9 cellular contexts compared by ENCODE assay signal in genomic region chr12:107607464-107608392, GRCh38.
DNase-seq lines count a peak whose midpoint lies in the region; ATAC-seq, FAIRE-seq and TF ChIP-seq lines count a peak whose summit lies in the region.
"Had no signal": no experiment of that assay in that cellular context is flagged by ENCODE, and none has a peak within 500 bp of the region (broad histone marks: within the 10 kb centered on the region; RNA-seq: fewer than 3 reads in every experiment).

No MANE protein-coding gene starts in this region.

- ATAC-seq in HG03342 (IDR thresholded peaks at IDR 0.05; ENCODE audit: unreplicated experiment) (peak; percentile 66), HepG2 (peak; percentile 93), HG03095 (IDR thresholded peaks at IDR 0.05; ENCODE audit: unreplicated experiment) (no peak)

- H3K4me1 ChIP-seq in HepG2 (ENCODE audit: insufficient read depth, low read length), result peaks cover 16% of the 10 kb centered on the region

- no peak overlapping the region for H3K9ac ChIP-seq in HepG2 (ENCODE audit: insufficient read depth, low read depth, low read length)

- no peaks in the 10 kb centered on the region for H3K79me2 ChIP-seq in HepG2 (ENCODE audit: insufficient read depth, low read length)

- H4K20me1 ChIP-seq in HepG2 (ENCODE audit: insufficient read depth, low read length), result no peaks in the 10 kb centered on the region; the same call in 1 of the 2 replicates

- H3K4me3 ChIP-seq in coronary artery (no peak overlapping the region), HepG2 (replicated peaks in 1 of 3; ENCODE audit: insufficient read depth in 1 of 3, low read depth in 2 of 3, low read length in 3 of 3) (no peak overlapping the region)

- TF ChIP-seq CTCF in coronary artery (IDR thresholded peaks at IDR 0.05) (peak; percentile 73), HepG2 (CRISPR knock-in tag; IDR thresholded peaks at IDR 0.05) (peak; percentile 95)

- peak; percentile 94 for TF ChIP-seq RAD21 in HepG2 (CRISPR knock-in tag; IDR thresholded peaks at IDR 0.05)

- in situ Hi-C loops in HepG2 (cut with HindIII; ENCODE audit: extremely low pct_ligation_motif_present, low pct_unique_long_range_greater_than_20kb), result loop anchor here (5.0 to 10.0 kb wide), 3 partner anchors 160 to 475 kb away; no protein-coding TSS in a partner anchor

- no peak overlapping the region for H3K4me2 ChIP-seq in HepG2 (ENCODE audit: low read depth, low read length)

- DNase-seq in DMS 273 (lab: John Stamatoyannopoulos, UW; ENCODE audit: unreplicated experiment) (peak; percentile 87), NCI-H524 (lab: John Stamatoyannopoulos, UW) (peak; percentile 64 to 88), coronary artery (ENCODE audit: low spot score) (no peak), HepG2 (ENCODE audit: low spot score) (peak; percentile 64)
- DNase-seq in activated CD4-positive, alpha-beta T cell treated with anti-CD3 and anti-CD28 coated beads, Interleukin-2, amount 50 U/mL, for 1 hour, result peak; percentile 82
- peak; percentile 68 to 79 for DNase-seq in stimulated activated CD4-positive, alpha-beta T cell treated with anti-CD3 and anti-CD28 coated beads, Interleukin-4, amount 100 ng/mL, for 4 hours

- intact Hi-C loops in HepG2 (cut with micrococcal nuclease; ENCODE audit: unreplicated experiment), result loop anchor here (1.0 to 5.0 kb wide), 3 partner anchors 202 to 475 kb away; a partner anchor contains a TSS

- TF ChIP-seq POLR2A in HepG2 (IDR thresholded peaks at IDR 0.05; ENCODE audit: insufficient read depth in 1 of 2, low read depth in 2 of 2, low read length in 2 of 2), result no peak

- TF ChIP-seq EP300 in HepG2 (IDR thresholded peaks at IDR 0.05; ENCODE audit: low read depth in 2 of 2, low read length in 2 of 2), result no peak
- no peak for TF ChIP-seq EP300 in HepG2 (CRISPR knock-in tag; IDR thresholded peaks at IDR 0.05; ENCODE audit: borderline replicate concordance)

- no TSS peak for BruUV-seq in HepG2 (replicated peaks; lab: Mats Ljungman, UMichigan)

- no peak overlapping the region for H3K27ac ChIP-seq in coronary artery
- H3K27ac ChIP-seq in HepG2 (ENCODE audit: extremely low read length, insufficient read depth, low read length), result no peak overlapping the region

- no peak overlapping the region for H2AFZ ChIP-seq in HepG2 (ENCODE audit: low read length)

- FAIRE-seq in HepG2 (lab: Jason Lieb, UNC), result peak; percentile 80
- FAIRE-seq: TTC549 had no signal

- H3K9me3 ChIP-seq in HepG2 (ENCODE audit: low read length), result no peaks in the 10 kb centered on the region

- POLR2A ChIA-PET in HepG2 (lab: Yijun Ruan, JAX), result no interaction called here

- CTCF ChIA-PET in HepG2 (lab: Yijun Ruan, JAX; ENCODE audit: low intra/inter-chr PET ratio, low total read pairs), result interaction anchor here (0.6 to 2.5 kb wide), 9 partner anchors 85 to 516 kb away, joined by 3 to 22 read pairs (median 4); a partner anchor contains a TSS

- no peaks in the 10 kb centered on the region for H3K36me3 ChIP-seq in HepG2 (replicated peaks in 1 of 2; ENCODE audit: control insufficient read depth in 1 of 2, insufficient read depth in 2 of 2, low read length in 2 of 2)

- WGBS in HepG2 (ENCODE audit: low lambda C conversion rate), result 36% methylated on average over 18 of the region's 21 CpGs

- no peaks in the 10 kb centered on the region; a peak in 1 of 5 replicates for H3K27me3 ChIP-seq in HepG2 (ENCODE audit: control insufficient read depth in 1 of 2, insufficient read depth in 2 of 2, low read length in 2 of 2)

TF ChIP-seq in HepG2, 621 proteins besides CTCF, POLR2A, EP300 and RAD21 (continues in another document):
- TF ChIP-seq TEAD3 (CRISPR knock-in tag; optimal IDR thresholded peaks at IDR 0.05; ENCODE audit: borderline replicate concordance), result peak; percentile 52
- no peak for TF ChIP-seq ELK4 (CRISPR knock-in tag; IDR thresholded peaks at IDR 0.05; ENCODE audit: borderline replicate concordance)
- no peak for TF ChIP-seq ETS1 (CRISPR knock-in tag; IDR thresholded peaks at IDR 0.05)
- no peak for TF ChIP-seq BCL6 (CRISPR knock-in tag; IDR thresholded peaks at IDR 0.05)
- TF ChIP-seq NKX3-1 (CRISPR knock-in tag; IDR thresholded peaks at IDR 0.05), result no peak
- TF ChIP-seq HCFC1 (IDR thresholded peaks at IDR 0.05; ENCODE audit: low read depth, low read length), result 0 out of 2 replicates have a peak, but pooled peaks have one; percentile 17
- no peak for TF ChIP-seq JUNB (CRISPR knock-in tag; IDR thresholded peaks at IDR 0.05; ENCODE audit: borderline replicate concordance)
- no peak for TF ChIP-seq CHD2 (IDR thresholded peaks at IDR 0.05; ENCODE audit: low read depth, low read length)
- TF ChIP-seq HNF4A (CRISPR knock-in tag; IDR thresholded peaks at IDR 0.05), result no peak
- no peak for TF ChIP-seq PREB (CRISPR knock-in tag; IDR thresholded peaks at IDR 0.05)
- no peak for TF ChIP-seq SMAD9 (CRISPR knock-in tag; IDR thresholded peaks at IDR 0.05)
- TF ChIP-seq THAP11 (CRISPR knock-in tag; IDR thresholded peaks at IDR 0.05), result 0 out of 2 replicates have a peak, but pooled peaks have one; percentile 37
- no peak for TF ChIP-seq XBP1 (CRISPR knock-in tag; IDR thresholded peaks at IDR 0.05)
- TF ChIP-seq MAFK (conservative IDR thresholded peaks at IDR 0.05 in 1 of 2, IDR thresholded peaks at IDR 0.05 in 1 of 2; ENCODE audit: low read length in 2 of 2), result no peak
- no peak for TF ChIP-seq ZBED4 (CRISPR knock-in tag; IDR thresholded peaks at IDR 0.05; ENCODE audit: borderline replicate concordance)
- 0 out of 2 replicates have a peak, but pooled peaks have one; percentile 21 for TF ChIP-seq ZNF331 (CRISPR knock-in tag; IDR thresholded peaks at IDR 0.05)
- TF ChIP-seq FOXP1 (IDR thresholded peaks at IDR 0.05), result no peak
- TF ChIP-seq FOXP1 (CRISPR knock-in tag; IDR thresholded peaks at IDR 0.05), result no peak
- TF ChIP-seq ZNF572 (CRISPR knock-in tag; IDR thresholded peaks at IDR 0.05), result peak; percentile 49; the same call in 1 of the 2 replicates
- TF ChIP-seq IRF2 (CRISPR knock-in tag; IDR thresholded peaks at IDR 0.05), result 0 out of 2 replicates have a peak, but pooled peaks have one; percentile 36
- TF ChIP-seq FOSL2 (CRISPR knock-in tag; IDR thresholded peaks at IDR 0.05), result 0 out of 2 replicates have a peak, but pooled peaks have one; percentile 26
- no peak for TF ChIP-seq SALL1 (CRISPR knock-in tag; IDR thresholded peaks at IDR 0.05)
- no peak for TF ChIP-seq ZNF878 (CRISPR knock-in tag; IDR thresholded peaks at IDR 0.05)
